Comparison of ENCODE assay signal across 28 cellular contexts in genomic region chr2:28906821-28907220, GRCh38. TPM values are rescaled to one million over a fixed set of nuclear protein-coding genes. Genes with fewer than 3 reads are reported as not detected.
DNase-seq lines count a peak whose midpoint lies in the region; ATAC-seq, FAIRE-seq and TF ChIP-seq lines count a peak whose summit lies in the region.
"Had no signal": no experiment of that assay in that cellular context is flagged by ENCODE, and none has a peak within 500 bp of the region (broad histone marks: within the 10 kb centered on the region; RNA-seq: fewer than 3 reads in every experiment).

No MANE protein-coding gene starts in this region.

- H3K14ac ChIP-seq in mesenchymal stem cell (ENCODE audit: low read length in 2 of 2), result no peak overlapping the region

- POLR2A ChIA-PET in activated CD4-positive, alpha-beta memory T cell treated with anti-CD3 and anti-CD28 coated beads, Interleukin-2, amount 10 ng/mL, durations not matched to agents 7 days and 5 days (lab: Charles Lee), result no interaction called here
- POLR2A ChIA-PET in activated CD4-positive, alpha-beta memory T cell treated with anti-CD3 and anti-CD28 coated beads for 36 hours (lab: Charles Lee), result no interaction called here

- FAIRE-seq in GM12891 (lab: Jason Lieb, UNC), result no peak
- FAIRE-seq: A204.1, bronchial epithelial cell had no signal

- H3K4me2 ChIP-seq in mesenchymal stem cell (ENCODE audit: low read length, poor library complexity, severe bottlenecking), result no peak overlapping the region
- H3K4me2 ChIP-seq: KMS-11, PC-9 had no signal

- no peak overlapping the region for H3K18ac ChIP-seq in mesenchymal stem cell (ENCODE audit: low read depth in 1 of 2, low read length in 2 of 2)

- no peak overlapping the region for H2BK5ac ChIP-seq in mesenchymal stem cell (ENCODE audit: low read depth, low read length, poor library complexity, severe bottlenecking)

- H3K4ac ChIP-seq in mesenchymal stem cell (ENCODE audit: low read depth in 1 of 2, low read length in 2 of 2), result peak overlapping the region in 1 of 2 experiments; percentile 26

- no peaks in the 10 kb centered on the region for H3K27me3 Mint-ChIP-seq in activated CD4-positive, alpha-beta memory T cell treated with anti-CD3 and anti-CD28 coated beads, Interleukin-2, amount 10 ng/mL, durations not matched to agents 7 days and 5 days
- H3K27me3 Mint-ChIP-seq in activated CD4-positive, alpha-beta memory T cell treated with anti-CD3 and anti-CD28 coated beads for 36 hours, result no peaks in the 10 kb centered on the region
- no peaks in the 10 kb centered on the region for H3K27me3 Mint-ChIP-seq in activated naive CD8-positive, alpha-beta T cell treated with anti-CD3 and anti-CD28 coated beads for 36 hours
- H3K27me3 Mint-ChIP-seq: CD4-positive, alpha-beta memory T cell had no signal

- TF ChIP-seq POLR2A in GM12891 (IDR thresholded peaks at IDR 0.05; ENCODE audit: low read depth, low read length), result no peak

- peaks cover 18 to 92% of the 10 kb centered on the region in 2 experiments for H3K36me3 ChIP-seq in mesenchymal stem cell (ENCODE audit: control insufficient read depth in 1 of 2, insufficient read depth in 2 of 2, low read depth in 1 of 2, low read length in 2 of 2)
- H3K36me3 ChIP-seq: ovary had no signal

- peak overlapping the region; percentile 94 for H2AK5ac ChIP-seq in mesenchymal stem cell (ENCODE audit: low read length, severe bottlenecking)

- no peak overlapping the region for H3K9ac ChIP-seq in mesenchymal stem cell (ENCODE audit: low read length)
- H3K9ac ChIP-seq: KMS-11 had no signal

- no peaks in the 10 kb centered on the region for H3K9me3 Mint-ChIP-seq in activated CD4-positive, alpha-beta memory T cell treated with anti-CD3 and anti-CD28 coated beads, Interleukin-2, amount 10 ng/mL, durations not matched to agents 7 days and 5 days
- H3K9me3 Mint-ChIP-seq in activated CD4-positive, alpha-beta memory T cell treated with anti-CD3 and anti-CD28 coated beads for 36 hours, result no peaks in the 10 kb centered on the region
- no peaks in the 10 kb centered on the region for H3K9me3 Mint-ChIP-seq in activated naive CD8-positive, alpha-beta T cell treated with anti-CD3 and anti-CD28 coated beads for 36 hours

- H3K4me3 Mint-ChIP-seq in activated CD4-positive, alpha-beta memory T cell treated with anti-CD3 and anti-CD28 coated beads, Interleukin-2, amount 10 ng/mL, durations not matched to agents 7 days and 5 days, result no peak overlapping the region
- no peak overlapping the region for H3K4me3 Mint-ChIP-seq in activated CD4-positive, alpha-beta memory T cell treated with anti-CD3 and anti-CD28 coated beads for 36 hours
- H3K4me3 Mint-ChIP-seq in activated naive CD8-positive, alpha-beta T cell treated with anti-CD3 and anti-CD28 coated beads for 36 hours, result no peak overlapping the region

- no peak for DNase-seq in activated CD4-positive, alpha-beta memory T cell treated with anti-CD3 and anti-CD28 coated beads, Interleukin-2, amount 10 ng/mL, durations not matched to agents 7 days and 5 days
- no peak for DNase-seq in activated CD4-positive, alpha-beta memory T cell treated with anti-CD3 and anti-CD28 coated beads for 36 hours
- DNase-seq in GM12891 (ENCODE audit: insufficient read length, low spot score) (no peak), mesenchymal stem cell (no peak), DMS53 treated with DMSO at 0.1 percent for 48 hours (lab: John Stamatoyannopoulos, UW; ENCODE audit: unreplicated experiment) (no peak), NCI-H2196 treated with DMSO at 0.1 percent for 48 hours (lab: John Stamatoyannopoulos, UW; ENCODE audit: unreplicated experiment) (no peak)
- no peak for DNase-seq in activated naive CD8-positive, alpha-beta T cell treated with anti-CD3 and anti-CD28 coated beads for 36 hours
- DNase-seq: activated CD4-positive, CD25-positive, alpha-beta regulatory T cell treated with anti-CD3 and anti-CD28 coated beads, Interleukin-2, amount 50 U/mL, for 72 hours; activated CD8-positive, alpha-beta memory T cell treated with anti-CD3 and anti-CD28 coated beads for 24 hours; AML-193; CD4-positive, alpha-beta memory T cell; H7; left colon; MG63; NCI-H1105 treated with DMSO at 0.1 percent for 48 hours; NCI-H1930; NCI-H526 treated with DMSO at 0.1 percent for 48 hours; ovary; PC-9; stimulated activated CD4-positive, alpha-beta T cell treated with anti-CD3 and anti-CD28 coated beads, Interleukin-15, amount 100 ng/mL, for 24 hours; stimulated activated CD4-positive, alpha-beta T cell treated with anti-CD3 and anti-CD28 coated beads, Interleukin-4, amount 100 ng/mL, for 4 hours; upper lobe of left lung had no signal

- no peak overlapping the region for H2AFZ ChIP-seq in mesenchymal stem cell (ENCODE audit: low read depth, low read length)
- H2AFZ ChIP-seq: PC-9 had no signal

- H3K4me1 Mint-ChIP-seq in activated CD4-positive, alpha-beta memory T cell treated with anti-CD3 and anti-CD28 coated beads, Interleukin-2, amount 10 ng/mL, durations not matched to agents 7 days and 5 days, result peaks cover 7% of the 10 kb centered on the region
- H3K4me1 Mint-ChIP-seq in activated CD4-positive, alpha-beta memory T cell treated with anti-CD3 and anti-CD28 coated beads for 36 hours (ENCODE audit: low read depth), result peaks cover 19% of the 10 kb centered on the region
- H3K4me1 Mint-ChIP-seq in activated naive CD8-positive, alpha-beta T cell treated with anti-CD3 and anti-CD28 coated beads for 36 hours, result peaks cover 32% of the 10 kb centered on the region

- CTCF ChIA-PET in activated CD4-positive, alpha-beta memory T cell treated with anti-CD3 and anti-CD28 coated beads, Interleukin-2, amount 10 ng/mL, durations not matched to agents 7 days and 5 days (lab: Charles Lee), result no interaction called here
- CTCF ChIA-PET in activated CD4-positive, alpha-beta memory T cell treated with anti-CD3 and anti-CD28 coated beads for 36 hours (lab: Charles Lee), result no interaction called here

- no peak overlapping the region for H3K23ac ChIP-seq in mesenchymal stem cell (ENCODE audit: low read length in 2 of 2)

- H3K9me3 ChIP-seq in mesenchymal stem cell (ENCODE audit: control insufficient read depth, low read length), result no peaks in the 10 kb centered on the region
- H3K9me3 ChIP-seq: MG63, ovary, upper lobe of left lung had no signal

- H3K27ac Mint-ChIP-seq in activated CD4-positive, alpha-beta memory T cell treated with anti-CD3 and anti-CD28 coated beads, Interleukin-2, amount 10 ng/mL, durations not matched to agents 7 days and 5 days, result peak overlapping the region; percentile 21
- no peak overlapping the region for H3K27ac Mint-ChIP-seq in activated CD4-positive, alpha-beta memory T cell treated with anti-CD3 and anti-CD28 coated beads for 36 hours
- peak overlapping the region; percentile 15 for H3K27ac Mint-ChIP-seq in activated naive CD8-positive, alpha-beta T cell treated with anti-CD3 and anti-CD28 coated beads for 36 hours

- no peak overlapping the region for H3K4me3 ChIP-seq in mesenchymal stem cell (ENCODE audit: insufficient read depth in 1 of 2, low read depth in 1 of 2, low read length in 2 of 2)
- H3K4me3 ChIP-seq: MG63, ovary, PC-9, upper lobe of left lung had no signal

- H3K27me3 ChIP-seq in mesenchymal stem cell (ENCODE audit: control insufficient read depth in 1 of 2, insufficient read depth in 1 of 2, low read length in 2 of 2), result no peaks in the 10 kb centered on the region
- H3K27me3 ChIP-seq: MG63, ovary, upper lobe of left lung had no signal

- H3K4me1 ChIP-seq in mesenchymal stem cell (ENCODE audit: control insufficient read depth, insufficient read depth, low read depth, low read length), result peaks cover 12% of the 10 kb centered on the region

- H2BK12ac ChIP-seq in mesenchymal stem cell (ENCODE audit: low read length in 2 of 2), result no peak overlapping the region

- H3K36me3 Mint-ChIP-seq in activated CD4-positive, alpha-beta memory T cell treated with anti-CD3 and anti-CD28 coated beads, Interleukin-2, amount 10 ng/mL, durations not matched to agents 7 days and 5 days (ENCODE audit: low read depth), result peaks cover 67% of the 10 kb centered on the region
- peaks cover 53% of the 10 kb centered on the region for H3K36me3 Mint-ChIP-seq in activated CD4-positive, alpha-beta memory T cell treated with anti-CD3 and anti-CD28 coated beads for 36 hours
- H3K36me3 Mint-ChIP-seq in activated naive CD8-positive, alpha-beta T cell treated with anti-CD3 and anti-CD28 coated beads for 36 hours, result peaks cover 41% of the 10 kb centered on the region

- no peak overlapping the region for H2BK120ac ChIP-seq in mesenchymal stem cell (ENCODE audit: low read depth, low read length)

- H3K27ac ChIP-seq in mesenchymal stem cell (ENCODE audit: low read length, poor library complexity, severe bottlenecking), result peak overlapping the region; percentile 68
- H3K27ac ChIP-seq: KMS-11, ovary, PC-9, upper lobe of left lung had no signal

- intact Hi-C loops in activated CD4-positive, alpha-beta memory T cell treated with anti-CD3 and anti-CD28 coated beads for 36 hours (cut with micrococcal nuclease), result no loop called here

- H3K79me1 ChIP-seq in mesenchymal stem cell (replicated peaks; ENCODE audit: low read length, poor library complexity, severe bottlenecking), result peaks cover 7% of the 10 kb centered on the region

- no peak for ATAC-seq in GM19463 (IDR thresholded peaks at IDR 0.05; ENCODE audit: unreplicated experiment)
- ATAC-seq: left colon, Right ventricle myocardium inferior, SK-N-SH treated with all-trans-retinoic acid at 6 μM for 48 hours had no signal

- no peak overlapping the region for H2BK15ac ChIP-seq in mesenchymal stem cell (ENCODE audit: low read depth, poor library complexity, severe bottlenecking)

- WGBS in mesenchymal stem cell, result 96% methylated on average over 2 of the region's 2 CpGs

- H4K8ac ChIP-seq in mesenchymal stem cell (ENCODE audit: low read length), result no peak overlapping the region

- H4K91ac ChIP-seq in mesenchymal stem cell (ENCODE audit: low read length), result no peak overlapping the region

TF ChIP-seq in GM12891, 5 proteins besides CTCF, POLR2A, EP300 and RAD21 (continues in another document):
- TF ChIP-seq SPI1 (IDR thresholded peaks at IDR 0.05; ENCODE audit: low read depth, low read length), result no peak

RNA-seq across cellular contexts. Expression of gene WDR43, which starts 12.4 kb away (rescaled TPM):
- total RNA-seq in activated CD4-positive, alpha-beta memory T cell treated with anti-CD3 and anti-CD28 coated beads, Interleukin-2, amount 10 ng/mL, durations not matched to agents 7 days and 5 days, result 10 to 100 TPM; 45.5 to 47.2 TPM
- 10 to 100 TPM; 72.7 to 84.8 TPM for total RNA-seq in activated CD4-positive, alpha-beta memory T cell treated with anti-CD3 and anti-CD28 coated beads for 36 hours
- polyA plus RNA-seq in GM12891 (2012; ENCODE audit: low read depth, missing spikeins), result 33.1 TPM
- total RNA-seq in activated naive CD8-positive, alpha-beta T cell treated with anti-CD3 and anti-CD28 coated beads for 36 hours, result 100 to 1,000 TPM; 179 to 191 TPM
- polyA plus RNA-seq in mesenchymal stem cell (2013, experiment 1 of 2), result 25.2 TPM
- 25.0 TPM for polyA plus RNA-seq in mesenchymal stem cell (2013, experiment 2 of 2)

RNA-seq across cellular contexts. Expression of gene TRMT61B, which starts 36.7 kb away (rescaled TPM):
- total RNA-seq in activated CD4-positive, alpha-beta memory T cell treated with anti-CD3 and anti-CD28 coated beads, Interleukin-2, amount 10 ng/mL, durations not matched to agents 7 days and 5 days, result 10 to 100 TPM; 13.1 to 14.1 TPM
- total RNA-seq in activated CD4-positive, alpha-beta memory T cell treated with anti-CD3 and anti-CD28 coated beads for 36 hours, result 10 to 100 TPM; 16.7 to 18.1 TPM
- polyA plus RNA-seq in GM12891 (2012; ENCODE audit: low read depth, missing spikeins), result 10.6 TPM
- 10 to 100 TPM; 18.9 to 20.6 TPM for total RNA-seq in activated naive CD8-positive, alpha-beta T cell treated with anti-CD3 and anti-CD28 coated beads for 36 hours
- polyA plus RNA-seq in mesenchymal stem cell (2013, experiment 1 of 2), result 9.3 TPM
- 11.9 TPM for polyA plus RNA-seq in mesenchymal stem cell (2013, experiment 2 of 2)
